ENCODE assay signal across 8 cellular contexts in the genomic region with DNA sequence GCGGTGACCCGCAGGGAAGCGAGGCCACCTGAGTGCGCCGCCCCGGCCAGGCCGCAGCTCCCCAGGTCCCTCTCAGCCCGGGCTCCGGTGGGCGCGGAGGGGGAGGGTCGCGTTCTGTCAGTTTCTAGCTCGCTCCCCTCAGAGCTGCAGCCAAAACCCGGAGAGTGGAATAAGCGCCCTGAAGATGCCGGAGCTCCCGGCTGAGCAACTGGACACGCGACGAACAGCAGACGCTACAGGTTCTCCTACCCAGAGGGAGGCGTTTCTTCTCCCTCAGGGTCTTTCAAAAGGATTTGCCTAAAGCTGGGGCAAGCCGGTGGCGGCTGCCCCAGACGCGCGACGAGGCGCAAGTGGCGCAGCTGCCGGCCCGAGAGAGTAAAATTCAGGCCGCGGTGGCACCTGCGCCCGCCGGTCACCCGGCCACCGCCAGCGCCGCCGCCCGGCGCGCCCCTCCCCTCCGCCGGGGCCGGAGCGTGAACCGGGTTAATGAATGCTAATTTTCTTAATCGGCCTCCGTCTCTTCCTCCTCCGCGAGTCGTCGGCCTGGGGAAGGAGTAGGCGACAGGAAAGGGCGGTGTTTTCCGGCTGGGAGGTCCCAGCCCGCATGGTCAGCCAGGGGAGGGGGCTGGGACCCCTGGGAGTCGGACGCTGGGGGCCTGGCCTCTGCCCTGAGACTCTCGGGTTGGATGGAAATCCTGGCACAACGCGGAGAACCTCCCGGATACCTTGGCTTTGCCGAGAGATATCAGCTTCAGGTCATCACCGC.
DNase-seq lines count a peak whose midpoint lies in the region; ATAC-seq and TF ChIP-seq lines count a peak whose summit lies in the region.

No MANE protein-coding gene starts in this region.

- peaks cover 4% of the 10 kb centered on the region for H3K27me3 ChIP-seq in layer of hippocampus (ENCODE audit: control insufficient read depth, insufficient read depth, low read length)

- peak overlapping the region; percentile 29 for H3K27ac ChIP-seq in cingulate gyrus (ENCODE audit: low read depth, low read length)
- peak overlapping the region; percentile 42 for H3K27ac ChIP-seq in layer of hippocampus (ENCODE audit: low read depth, low read length)

- in situ Hi-C loops in GM18951 (cut with MboI; ENCODE audit: low sequenced_read_pairs, unreplicated experiment): no loop called here

- peak; percentile 72 for DNase-seq in AG09319 (ENCODE audit: extremely low read depth, low read depth)
- peak; percentile 81 for DNase-seq in NCI-H446 treated with DMSO at 0.1 percent for 48 hours (lab: John Stamatoyannopoulos, UW)
- peak; percentile 49 for DNase-seq in activated CD4-positive, alpha-beta T cell treated with anti-CD3 and anti-CD28 coated beads for 1 hour
- DNase-seq in stimulated activated CD4-positive, alpha-beta T cell treated with anti-CD3 and anti-CD28 coated beads, Interleukin-1b, Interleukin-23, amount 100 ng/mL, for 48 hours: peak; percentile 58

- ATAC-seq in HG03135 (IDR thresholded peaks at IDR 0.05; ENCODE audit: unreplicated experiment): peak; percentile 49

- TF ChIP-seq CTCF in AG09319 (IDR thresholded peaks at IDR 0.05; ENCODE audit: low read depth, low read length): no peak

- TF ChIP-seq POLR2A in GM18951 (IDR thresholded peaks at IDR 0.05; ENCODE audit: extremely low read depth, insufficient read depth, insufficient read length): peak; percentile 48

Comparison
In these comparisons a context has a peak if more than half of its experiments do, and no peak if none do; other contexts are left out.
1. Peak in every context shown above with its lines: DNase-seq, ATAC-seq and H3K27ac ChIP-seq.